Comparison of ENCODE assay signal across 1 cellular context in the genomic region with DNA sequence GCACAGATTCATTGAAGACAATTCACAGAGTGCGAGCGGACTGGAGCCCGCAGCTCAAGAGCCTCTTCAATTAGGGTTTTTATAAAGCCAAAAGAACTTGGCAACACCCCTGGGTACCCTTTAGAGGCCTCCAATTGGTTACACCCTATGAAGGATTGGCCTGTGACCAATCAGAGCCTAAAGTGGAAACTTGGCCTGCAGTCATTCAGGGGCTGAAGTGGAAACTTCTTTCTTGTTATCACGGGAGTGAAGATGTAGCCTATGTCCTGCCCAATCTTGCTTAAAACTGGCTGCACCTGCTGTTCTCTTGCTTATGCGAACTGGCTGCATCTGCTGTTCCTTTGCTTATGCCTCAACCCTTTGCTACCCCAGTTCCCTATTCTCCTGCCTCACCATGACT.
A peak's percentile ranks its signal among the peaks of the same experiment; 100 is the strongest.
TF ChIP-seq lines count a peak whose summit lies in the region.

No MANE protein-coding gene starts in this region.

TF ChIP-seq in GM12878, 131 proteins besides CTCF, POLR2A, EP300 and RAD21:
- TF ChIP-seq, protein P1, sequence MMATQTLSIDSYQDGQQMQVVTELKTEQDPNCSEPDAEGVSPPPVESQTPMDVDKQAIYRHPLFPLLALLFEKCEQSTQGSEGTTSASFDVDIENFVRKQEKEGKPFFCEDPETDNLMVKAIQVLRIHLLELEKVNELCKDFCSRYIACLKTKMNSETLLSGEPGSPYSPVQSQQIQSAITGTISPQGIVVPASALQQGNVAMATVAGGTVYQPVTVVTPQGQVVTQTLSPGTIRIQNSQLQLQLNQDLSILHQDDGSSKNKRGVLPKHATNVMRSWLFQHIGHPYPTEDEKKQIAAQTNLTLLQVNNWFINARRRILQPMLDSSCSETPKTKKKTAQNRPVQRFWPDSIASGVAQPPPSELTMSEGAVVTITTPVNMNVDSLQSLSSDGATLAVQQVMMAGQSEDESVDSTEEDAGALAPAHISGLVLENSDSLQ (IDR thresholded peaks at IDR 0.05): peak; percentile 84
- no peak for TF ChIP-seq ZSCAN29 (IDR thresholded peaks at IDR 0.05)
- TF ChIP-seq MTA2 (IDR thresholded peaks at IDR 0.05; ENCODE audit: low read depth): no peak
- TF ChIP-seq, protein P2, sequence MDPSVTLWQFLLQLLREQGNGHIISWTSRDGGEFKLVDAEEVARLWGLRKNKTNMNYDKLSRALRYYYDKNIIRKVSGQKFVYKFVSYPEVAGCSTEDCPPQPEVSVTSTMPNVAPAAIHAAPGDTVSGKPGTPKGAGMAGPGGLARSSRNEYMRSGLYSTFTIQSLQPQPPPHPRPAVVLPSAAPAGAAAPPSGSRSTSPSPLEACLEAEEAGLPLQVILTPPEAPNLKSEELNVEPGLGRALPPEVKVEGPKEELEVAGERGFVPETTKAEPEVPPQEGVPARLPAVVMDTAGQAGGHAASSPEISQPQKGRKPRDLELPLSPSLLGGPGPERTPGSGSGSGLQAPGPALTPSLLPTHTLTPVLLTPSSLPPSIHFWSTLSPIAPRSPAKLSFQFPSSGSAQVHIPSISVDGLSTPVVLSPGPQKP (IDR thresholded peaks at IDR 0.05; ENCODE audit: low read depth, low read length): no peak
- TF ChIP-seq NFIC (IDR thresholded peaks at IDR 0.05; ENCODE audit: low read depth, low read length): no peak
- TF ChIP-seq, protein P3, sequence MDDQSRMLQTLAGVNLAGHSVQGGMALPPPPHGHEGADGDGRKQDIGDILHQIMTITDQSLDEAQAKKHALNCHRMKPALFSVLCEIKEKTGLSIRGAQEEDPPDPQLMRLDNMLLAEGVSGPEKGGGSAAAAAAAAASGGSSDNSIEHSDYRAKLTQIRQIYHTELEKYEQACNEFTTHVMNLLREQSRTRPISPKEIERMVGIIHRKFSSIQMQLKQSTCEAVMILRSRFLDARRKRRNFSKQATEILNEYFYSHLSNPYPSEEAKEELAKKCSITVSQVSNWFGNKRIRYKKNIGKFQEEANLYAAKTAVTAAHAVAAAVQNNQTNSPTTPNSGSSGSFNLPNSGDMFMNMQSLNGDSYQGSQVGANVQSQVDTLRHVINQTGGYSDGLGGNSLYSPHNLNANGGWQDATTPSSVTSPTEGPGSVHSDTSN (IDR thresholded peaks at IDR 0.05; ENCODE audit: insufficient replicate concordance, low read depth, low read length): peak; percentile 55
TF ChIP-seq in GM12878: peak in this region for 2.
